In the genomic region with DNA sequence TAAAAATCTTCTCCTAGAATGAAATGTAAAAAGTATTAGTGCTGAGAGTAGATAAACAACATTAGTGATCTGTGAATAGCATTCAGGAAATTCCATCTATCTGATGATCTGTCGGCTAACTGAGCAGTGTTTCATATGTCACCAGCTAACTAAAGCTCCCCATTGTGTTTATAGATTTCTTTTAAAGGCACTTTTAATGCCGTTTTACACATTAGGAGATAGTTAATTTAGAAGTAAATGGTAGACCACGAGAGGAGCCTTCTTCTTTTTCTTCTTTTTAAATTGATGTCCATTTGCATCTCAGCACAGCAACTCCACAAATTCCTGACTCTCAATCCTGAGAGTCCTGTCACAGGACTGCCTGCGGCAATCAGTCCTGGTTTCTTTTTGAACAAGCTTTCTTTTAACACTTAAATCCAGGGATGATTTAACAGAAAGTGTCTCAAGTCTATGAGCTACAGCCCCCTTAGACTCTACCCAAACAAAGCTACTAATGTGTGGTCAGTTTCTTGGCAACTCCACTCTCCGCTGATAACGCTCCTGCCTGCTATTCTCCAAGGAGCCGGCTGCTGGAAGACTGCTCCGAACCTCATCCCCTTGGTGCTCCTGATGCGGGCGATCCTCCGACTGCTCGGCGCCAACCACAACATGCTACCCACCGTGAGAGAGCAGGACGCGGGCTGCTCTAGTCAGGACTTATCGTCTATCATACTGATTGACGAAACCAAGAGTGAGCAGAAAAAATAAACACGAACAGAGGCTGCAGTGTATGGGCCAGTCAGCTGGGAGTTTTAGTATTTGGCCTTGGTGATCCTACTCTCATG, we compare ENCODE assay signal across 9 cellular contexts.
DNase-seq lines count a peak whose midpoint lies in the region; ATAC-seq and TF ChIP-seq lines count a peak whose summit lies in the region.
"Had no signal": no experiment of that assay in that cellular context is flagged by ENCODE, and none has a peak within 500 bp of the region (broad histone marks: within the 10 kb centered on the region; RNA-seq: fewer than 3 reads in every experiment).

No MANE protein-coding gene starts in this region.

- 3% methylated on average over 19 of the region's 19 CpGs for WGBS in heart right ventricle, 2 donors

- peaks cover 0 to 22% (median 0%) of the 10 kb centered on the region in 7 donors for H3K27me3 ChIP-seq in heart right ventricle

- H3K4me3 ChIP-seq in heart right ventricle, result peak overlapping the region in 9 of 10 donors; percentile 10 to 57 (median 47)

- CTCF ChIA-PET in activated naive CD4-positive, alpha-beta T cell treated with anti-CD3 and anti-CD28 coated beads, Interleukin-2, amount 10 ng/mL, durations not matched to agents 7 days and 5 days (lab: Charles Lee), result no interaction called here

- H3K9me3 Mint-ChIP-seq in activated naive CD4-positive, alpha-beta T cell treated with anti-CD3 and anti-CD28 coated beads, Interleukin-2, amount 10 ng/mL, durations not matched to agents 7 days and 5 days, result no peaks in the 10 kb centered on the region
- H3K9me3 Mint-ChIP-seq: activated naive CD4-positive, alpha-beta T cell treated with anti-CD3 and anti-CD28 coated beads, Interleukin-2, amount 50 U/mL, for 24 hours had no signal

- DNase-seq in Daoy (ENCODE audit: low read depth) (peak; percentile 77), T1000 (lab: John Stamatoyannopoulos, UW) (peak; percentile 20), heart right ventricle (peak; percentile 36 to 47), pons (ENCODE audit: low spot score) (peak; percentile 38), activated T-cell treated with anti-CD3 and anti-CD28 coated beads for 4 hours (no peak)
- no peak for DNase-seq in effector CD8-positive, alpha-beta T cell (lab: John Stamatoyannopoulos, UW)
- no peak for DNase-seq in activated CD4-positive, CD25-positive, alpha-beta regulatory T cell treated with anti-CD3 and anti-CD28 coated beads, Interleukin-2, amount 50 U/mL, for 72 hours
- DNase-seq in activated naive CD4-positive, alpha-beta T cell treated with anti-CD3 and anti-CD28 coated beads, Interleukin-2, amount 10 ng/mL, durations not matched to agents 7 days and 5 days, result no peak

- H3K36me3 ChIP-seq in heart right ventricle, result no peaks in the 10 kb centered on the region

- peak overlapping the region; percentile 38 to 89 (median 66) for H3K27ac ChIP-seq in heart right ventricle

- no peaks in the 10 kb centered on the region for H3K9me3 ChIP-seq in heart right ventricle

- H3K4me3 Mint-ChIP-seq in activated naive CD4-positive, alpha-beta T cell treated with anti-CD3 and anti-CD28 coated beads, Interleukin-2, amount 10 ng/mL, durations not matched to agents 7 days and 5 days, result no peak overlapping the region
- H3K4me3 Mint-ChIP-seq: activated naive CD4-positive, alpha-beta T cell treated with anti-CD3 and anti-CD28 coated beads, Interleukin-2, amount 50 U/mL, for 24 hours had no signal

- intact Hi-C loops in heart right ventricle (cut with DNase I), result no loop called here

- H3K27ac Mint-ChIP-seq in activated naive CD4-positive, alpha-beta T cell treated with anti-CD3 and anti-CD28 coated beads, Interleukin-2, amount 10 ng/mL, durations not matched to agents 7 days and 5 days, result no peak overlapping the region
- H3K27ac Mint-ChIP-seq: activated naive CD4-positive, alpha-beta T cell treated with anti-CD3 and anti-CD28 coated beads, Interleukin-2, amount 50 U/mL, for 24 hours had no signal

- ATAC-seq in heart right ventricle, result peak in 7 of 8 donors; percentile 63 to 80 (median 78)

- TF ChIP-seq CTCF in heart right ventricle (IDR thresholded peaks at IDR 0.05), result no peak

- H3K4me1 ChIP-seq in heart right ventricle, result peaks cover 0 to 45% (median 23%) of the 10 kb centered on the region in 9 donors

- H3K4me1 Mint-ChIP-seq in activated naive CD4-positive, alpha-beta T cell treated with anti-CD3 and anti-CD28 coated beads, Interleukin-2, amount 10 ng/mL, durations not matched to agents 7 days and 5 days, result no peaks in the 10 kb centered on the region
- H3K4me1 Mint-ChIP-seq: activated naive CD4-positive, alpha-beta T cell treated with anti-CD3 and anti-CD28 coated beads, Interleukin-2, amount 50 U/mL, for 24 hours had no signal

- no peaks in the 10 kb centered on the region for H3K36me3 Mint-ChIP-seq in activated naive CD4-positive, alpha-beta T cell treated with anti-CD3 and anti-CD28 coated beads, Interleukin-2, amount 10 ng/mL, durations not matched to agents 7 days and 5 days
- H3K36me3 Mint-ChIP-seq: activated naive CD4-positive, alpha-beta T cell treated with anti-CD3 and anti-CD28 coated beads, Interleukin-2, amount 50 U/mL, for 24 hours had no signal

- H3K27me3 Mint-ChIP-seq in activated naive CD4-positive, alpha-beta T cell treated with anti-CD3 and anti-CD28 coated beads, Interleukin-2, amount 10 ng/mL, durations not matched to agents 7 days and 5 days, result peaks cover 7% of the 10 kb centered on the region

Comparison
In these comparisons a context has a peak if more than half of its experiments do, and no peak if none do; other contexts are left out.
1. DNase-seq: peak in Daoy (single experiment), T1000 (single experiment), heart right ventricle (2 of 2) and pons (single experiment); none in effector CD8-positive, alpha-beta T cell (single experiment), activated CD4-positive, CD25-positive, alpha-beta regulatory T cell treated with anti-CD3 and anti-CD28 coated beads, Interleukin-2, amount 50 U/mL, for 72 hours (single experiment), activated T-cell treated with anti-CD3 and anti-CD28 coated beads for 4 hours (single experiment) and activated naive CD4-positive, alpha-beta T cell treated with anti-CD3 and anti-CD28 coated beads, Interleukin-2, amount 10 ng/mL, durations not matched to agents 7 days and 5 days (single experiment).